In the genomic region with DNA sequence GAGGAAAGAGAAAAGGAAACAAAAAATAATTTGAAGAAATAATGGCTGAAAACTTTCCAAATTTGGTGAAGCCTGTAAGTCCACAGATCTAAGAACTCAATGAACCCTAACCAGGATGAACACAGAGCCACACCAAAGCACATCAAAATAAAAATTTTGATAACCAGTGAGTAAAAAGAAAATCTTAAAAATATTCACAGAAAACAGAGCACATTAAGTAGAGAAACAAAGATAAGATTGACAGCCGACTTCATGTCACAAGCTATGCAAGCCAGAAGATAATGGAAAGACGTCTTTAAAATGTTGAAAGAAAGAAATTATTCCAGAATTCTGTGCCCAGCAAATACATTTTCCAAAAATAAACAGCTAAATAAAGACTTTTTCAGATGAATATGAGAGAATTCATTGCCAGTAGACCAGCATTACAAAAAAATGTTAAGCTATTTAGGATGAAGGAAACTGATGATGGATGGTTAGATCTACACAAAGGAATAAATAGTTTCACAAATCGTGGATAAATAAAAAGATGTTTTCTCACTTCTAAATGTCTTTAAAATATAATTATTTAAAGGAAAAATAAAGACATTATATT, we compare ENCODE assay signal across 11 cellular contexts.
DNase-seq lines count a peak whose midpoint lies in the region; ATAC-seq, FAIRE-seq and TF ChIP-seq lines count a peak whose summit lies in the region.
"Had no signal": no experiment of that assay in that cellular context is flagged by ENCODE, and none has a peak within 500 bp of the region (broad histone marks: within the 10 kb centered on the region; RNA-seq: fewer than 3 reads in every experiment).

No MANE protein-coding gene starts in this region.

- no peak overlapping the region for H4K5ac ChIP-seq in H9 (ENCODE audit: insufficient read length, low read depth, low read length)

- H2BK5ac ChIP-seq in H9 (ENCODE audit: insufficient read length, low read length): no peak overlapping the region

- no peak overlapping the region for H4K91ac ChIP-seq in H9 (ENCODE audit: insufficient read length, low read depth, low read length)

- H3K79me1 ChIP-seq in H9 (ENCODE audit: insufficient read depth, low read depth, low read length, poor library complexity, severe bottlenecking): no peaks in the 10 kb centered on the region

- peak; percentile 2 for DNase-seq in AG09309 (ENCODE audit: low read depth)
- DNase-seq in HAP-1 (ENCODE audit: low spot score in 2 of 2): peak; percentile 20 to 57
- peak; percentile 32 for DNase-seq in RCC 7860 (ENCODE audit: low spot score)
- peak; percentile 62 for DNase-seq in fibroblast of mammary gland (ENCODE audit: low read depth)
- DNase-seq in H9: no peak
- DNase-seq in germinal center (ENCODE audit: low spot score): no peak
- DNase-seq: activated T-cell treated with anti-CD3 and anti-CD28 coated beads, Interleukin-2, amount 50 U/mL, for 24 hours; SHP77 treated with DMSO at 0.1 percent for 48 hours had no signal

- no peak overlapping the region for H2AFZ ChIP-seq in H9 (ENCODE audit: low read length)

- no peaks in the 10 kb centered on the region for H3K23me2 ChIP-seq in H9 (ENCODE audit: insufficient read length, low read depth, low read length, poor library complexity, severe bottlenecking)

- no peak overlapping the region for H3K9ac ChIP-seq in H9 (ENCODE audit: extremely low read depth, insufficient read length, low read length)

- no peak overlapping the region for H2BK12ac ChIP-seq in H9 (ENCODE audit: insufficient read length, low read depth, low read length)

- peaks cover 33 to 34% of the 10 kb centered on the region in 2 experiments for H3K9me3 Mint-ChIP-seq in H9

- H4K8ac ChIP-seq in H9 (replicated peaks; ENCODE audit: insufficient read length, low read depth, low read length): no peak overlapping the region

- H3K27ac Mint-ChIP-seq in H9: no peak overlapping the region
- H3K27ac Mint-ChIP-seq: activated T-cell treated with anti-CD3 and anti-CD28 coated beads, Interleukin-2, amount 50 U/mL, for 24 hours had no signal

- 0 out of 4 replicates have a peak, but pooled peaks cover 0 to 2% of the 10 kb centered on the region in 2 experiments for H3K4me1 Mint-ChIP-seq in H9
- H3K4me1 Mint-ChIP-seq: naive thymus-derived CD8-positive, alpha-beta T cell had no signal

- H3K56ac ChIP-seq in H9 (ENCODE audit: insufficient read length, low read depth, low read length): no peak overlapping the region

- no CpG with 5 or more reads among the region's 3 CpGs for WGBS in H9 (ENCODE audit: extremely low coverage, insufficient read length, low lambda C conversion rate)

- no peak overlapping the region for H3K23ac ChIP-seq in H9 (ENCODE audit: insufficient read length, low read depth, low read length)

- no peaks in the 10 kb centered on the region for H3K27me3 ChIP-seq in HAP-1 (ENCODE audit: low read depth)
- H3K27me3 ChIP-seq in H9 (ENCODE audit: insufficient read depth, low read length): no peaks in the 10 kb centered on the region

- TF ChIP-seq CTCF in AG09309 (IDR thresholded peaks at IDR 0.05; ENCODE audit: control insufficient read depth, insufficient read depth, low read depth, low read length, missing control alignments): no peak
- no peak for TF ChIP-seq CTCF in fibroblast of mammary gland (conservative IDR thresholded peaks at IDR 0.05; ENCODE audit: control insufficient read depth, insufficient read depth, low read depth, low read length)
- TF ChIP-seq CTCF in H9 (conservative IDR thresholded peaks at IDR 0.05): no peak

- FAIRE-seq in RCC 7860 (lab: Jason Lieb, UNC): no peak

- H3K27ac ChIP-seq in H9 (ENCODE audit: insufficient read length, low read depth, low read length): no peak overlapping the region

- no peak overlapping the region for H3K4me3 Mint-ChIP-seq in H9
- H3K4me3 Mint-ChIP-seq: activated T-cell treated with anti-CD3 and anti-CD28 coated beads, Interleukin-2, amount 50 U/mL, for 24 hours; naive thymus-derived CD8-positive, alpha-beta T cell had no signal

- H3K14ac ChIP-seq in H9 (ENCODE audit: insufficient read depth, low read length): no peak overlapping the region

- in situ Hi-C loops in HAP-1 (cut with MboI; ENCODE audit: low sequenced_read_pairs): no loop called here

- H2BK120ac ChIP-seq in H9 (ENCODE audit: low read depth, low read length, poor library complexity, severe bottlenecking): no peak overlapping the region

- H3K9me3 ChIP-seq in HAP-1: peaks cover 25% of the 10 kb centered on the region
- no peaks in the 10 kb centered on the region for H3K9me3 ChIP-seq in H9 (ENCODE audit: control insufficient read depth, low read depth, low read length)

- H3T11ph ChIP-seq in H9 (ENCODE audit: low read length): no peak overlapping the region

- peaks cover 12 to 30% (median 23%) of the 10 kb centered on the region in 3 experiments for H3K36me3 Mint-ChIP-seq in H9 (ENCODE audit: insufficient read depth in 1 of 3, low read depth in 3 of 3)

- H3K4me1 ChIP-seq in HAP-1 (peaks cover 13% of the 10 kb centered on the region), H9 (ENCODE audit: insufficient read depth, low read length) (no peaks in the 10 kb centered on the region)

- ATAC-seq in GM19395 (IDR thresholded peaks at IDR 0.05; ENCODE audit: unreplicated experiment): no peak
- no peak for ATAC-seq in HG02678 (IDR thresholded peaks at IDR 0.05; ENCODE audit: unreplicated experiment)
- ATAC-seq: naive thymus-derived CD8-positive, alpha-beta T cell had no signal

- H2BK20ac ChIP-seq in H9 (ENCODE audit: low read depth, low read length, poor library complexity, severe bottlenecking): no peak overlapping the region

- H2BK15ac ChIP-seq in H9 (ENCODE audit: low read depth, low read length): no peak overlapping the region

- H3K79me2 ChIP-seq in H9 (ENCODE audit: insufficient read depth, low read length): no peaks in the 10 kb centered on the region

- H2AK5ac ChIP-seq in H9 (ENCODE audit: insufficient read length, low read length): no peak overlapping the region

- no peaks in the 10 kb centered on the region for H3K27me3 Mint-ChIP-seq in H9 (ENCODE audit: low read depth)
- H3K27me3 Mint-ChIP-seq: activated T-cell treated with anti-CD3 and anti-CD28 coated beads, Interleukin-2, amount 50 U/mL, for 24 hours; naive thymus-derived CD8-positive, alpha-beta T cell had no signal

- no peak overlapping the region for H3K4ac ChIP-seq in H9 (ENCODE audit: low read depth, low read length)

- H4K20me1 ChIP-seq in H9 (ENCODE audit: control insufficient read depth, insufficient read depth, insufficient read length): no peaks in the 10 kb centered on the region

- no peak overlapping the region for H3K18ac ChIP-seq in H9 (ENCODE audit: insufficient read length, low read depth, low read length)

- H3K4me2 ChIP-seq in H9 (ENCODE audit: insufficient read depth, insufficient read length, low read length): no peak overlapping the region

- H3K36me3 ChIP-seq in HAP-1 (replicated peaks): no peaks in the 10 kb centered on the region

- H3K4me3 ChIP-seq in AG09309 (ENCODE audit: control insufficient read depth, low read depth, low read length) (no peak overlapping the region), HAP-1 (no peak overlapping the region), fibroblast of mammary gland (ENCODE audit: control insufficient read depth, low read depth, low read length) (no peak overlapping the region)

Comparison
In these comparisons a context has a peak if more than half of its experiments do, and no peak if none do; other contexts are left out.
1. DNase-seq: peak in AG09309 (single experiment), HAP-1 (2 of 2), RCC 7860 (single experiment) and fibroblast of mammary gland (single experiment); none in H9 (single experiment) and germinal center (single experiment).